11 cellular contexts compared by ENCODE assay signal in the genomic region with DNA sequence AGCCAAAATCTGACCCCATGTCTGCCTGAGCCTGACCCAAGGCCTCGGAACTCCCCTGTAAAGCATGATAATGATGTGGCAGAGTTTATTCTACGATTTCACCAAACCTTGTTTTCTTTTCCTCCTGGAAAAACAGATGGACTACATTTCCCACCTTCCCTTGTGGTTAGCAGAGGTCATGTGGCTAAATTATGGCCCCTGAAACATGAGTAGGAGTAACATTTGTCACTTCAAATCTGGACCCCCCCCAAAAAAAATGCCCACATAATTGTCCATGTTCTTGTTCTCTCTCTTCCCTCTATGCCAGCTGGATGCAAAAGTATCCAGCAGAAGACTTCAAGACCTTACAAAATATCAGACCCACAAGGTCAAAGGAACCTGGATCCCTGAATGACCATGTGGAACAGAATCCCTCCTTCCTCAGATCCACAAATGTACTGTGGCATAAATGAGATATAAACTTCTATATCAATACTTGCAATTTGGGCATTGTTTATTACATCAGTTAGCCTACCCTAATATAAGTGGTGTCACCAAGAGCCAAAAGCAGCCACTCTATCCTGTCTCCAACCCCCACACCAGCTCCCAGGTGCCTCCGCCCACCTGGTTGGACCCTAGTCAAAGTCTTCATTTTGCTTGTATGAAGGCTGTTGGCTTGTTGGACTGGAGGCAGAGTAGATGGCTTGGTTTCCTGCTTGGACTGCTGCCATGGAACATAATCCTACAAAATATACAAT. TPM values are rescaled to one million over a fixed set of nuclear protein-coding genes. Genes with fewer than 3 reads are reported as not detected.
DNase-seq lines count a peak whose midpoint lies in the region; ATAC-seq and TF ChIP-seq lines count a peak whose summit lies in the region.
"Had no signal": no experiment of that assay in that cellular context is flagged by ENCODE, and none has a peak within 500 bp of the region (broad histone marks: within the 10 kb centered on the region; RNA-seq: fewer than 3 reads in every experiment).

No MANE protein-coding gene starts in this region.

- H3K36me3 ChIP-seq in PC-3 (ENCODE audit: low read depth, low read length) = no peaks in the 10 kb centered on the region
- H3K36me3 ChIP-seq in upper lobe of left lung = no peaks in the 10 kb centered on the region
- H3K36me3 ChIP-seq: vagina had no signal

- no TSS peak for BruUV-seq in PC-3 (replicated peaks; lab: Mats Ljungman, UMichigan)

- peaks cover 30% of the 10 kb centered on the region for H3K4me1 ChIP-seq in PC-3 (ENCODE audit: insufficient read depth, low read length)
- H3K4me1 ChIP-seq in upper lobe of left lung = peaks cover 15 to 23% (median 19%) of the 10 kb centered on the region in 4 donors

- H3K4me1 Mint-ChIP-seq in activated naive CD8-positive, alpha-beta T cell treated with anti-CD3 and anti-CD28 coated beads, Interleukin-2, amount 10 ng/mL, durations not matched to agents 7 days and 5 days = peaks cover 18% of the 10 kb centered on the region
- H3K4me1 Mint-ChIP-seq in activated naive CD8-positive, alpha-beta T cell treated with anti-CD3 and anti-CD28 coated beads, Interleukin-2, amount 50 U/mL, for 24 hours = peaks cover 16% of the 10 kb centered on the region
- H3K4me1 Mint-ChIP-seq in glutamatergic neuron (ENCODE audit: low read depth, unreplicated experiment) (peaks cover 5% of the 10 kb centered on the region), endothelial cell (ENCODE audit: unreplicated experiment) (peaks cover 29% of the 10 kb centered on the region)

- H3K9me3 ChIP-seq in PC-3 (ENCODE audit: low read length) = no peaks in the 10 kb centered on the region
- H3K9me3 ChIP-seq in upper lobe of left lung = no peaks in the 10 kb centered on the region
- H3K9me3 ChIP-seq: vagina had no signal

- no peaks in the 10 kb centered on the region for H3F3A ChIP-seq in PC-3 (ENCODE audit: low read length, unreplicated experiment)

- H3K27ac ChIP-seq in PC-3 (ENCODE audit: low read length) (no peak overlapping the region), upper lobe of left lung (no peak overlapping the region)

- peaks cover 1% of the 10 kb centered on the region for H3K9me3 Mint-ChIP-seq in activated naive CD8-positive, alpha-beta T cell treated with anti-CD3 and anti-CD28 coated beads, Interleukin-2, amount 10 ng/mL, durations not matched to agents 7 days and 5 days
- H3K9me3 Mint-ChIP-seq in activated naive CD8-positive, alpha-beta T cell treated with anti-CD3 and anti-CD28 coated beads, Interleukin-2, amount 50 U/mL, for 24 hours = no peaks in the 10 kb centered on the region
- peaks cover 3% of the 10 kb centered on the region for H3K9me3 Mint-ChIP-seq in glutamatergic neuron (ENCODE audit: unreplicated experiment)
- H3K9me3 Mint-ChIP-seq in endothelial cell (ENCODE audit: unreplicated experiment) = no peaks in the 10 kb centered on the region

- H3K4me3 ChIP-seq in PC-3 (ENCODE audit: low read length) (peak overlapping the region; percentile 84), upper lobe of left lung (peak overlapping the region in 3 of 4 donors; percentile 52 to 80 (median 63))

- DNase-seq in activated naive CD8-positive, alpha-beta T cell treated with anti-CD3 and anti-CD28 coated beads, Interleukin-2, amount 10 ng/mL, durations not matched to agents 7 days and 5 days = no peak
- DNase-seq in activated naive CD8-positive, alpha-beta T cell treated with anti-CD3 and anti-CD28 coated beads, Interleukin-2, amount 50 U/mL, for 24 hours = no peak
- DNase-seq in PC-3 = peak; percentile 23
- DNase-seq in glutamatergic neuron = no peak
- no peak for DNase-seq in upper lobe of left lung
- DNase-seq in endothelial cell (ENCODE audit: low spot score) = no peak
- DNase-seq in hypothalamus (lab: John Stamatoyannopoulos, UW) = no peak
- DNase-seq: cerebellar nuclear complex had no signal

- POLR2A ChIA-PET in activated naive CD8-positive, alpha-beta T cell treated with anti-CD3 and anti-CD28 coated beads, Interleukin-2, amount 10 ng/mL, durations not matched to agents 7 days and 5 days (lab: Charles Lee) = interaction anchor here (0.6 to 1.1 kb wide), 2 partner anchors 36 to 41 kb away, joined by 3 read pairs; partner anchors contain the start of gene SOX12
- POLR2A ChIA-PET in PC-3 (lab: Charles Lee; ENCODE audit: unreplicated experiment) = no interaction called here

- intact Hi-C loops in PC-3 (cut with micrococcal nuclease) = no loop called here

- no peak for TF ChIP-seq POLR2A in upper lobe of left lung (IDR thresholded peaks at IDR 0.05)

- H4K20me1 ChIP-seq in PC-3 (ENCODE audit: low read length) = no peaks in the 10 kb centered on the region

- CTCF ChIA-PET in PC-3 (lab: Charles Lee) = no interaction called here

- H3K79me2 ChIP-seq in PC-3 (ENCODE audit: low read length) = peaks cover 12% of the 10 kb centered on the region

- peak overlapping the region; percentile 69; the same call in 1 of the 2 replicates for H3K9ac ChIP-seq in PC-3 (ENCODE audit: low read length)

- H3K9me2 ChIP-seq in PC-3 (replicated peaks; ENCODE audit: low read length) = no peaks in the 10 kb centered on the region

- 94 to 98% methylated on average over 3 of the region's 3 CpGs for WGBS in upper lobe of left lung, 2 donors

- TF ChIP-seq CTCF in PC-3 (conservative IDR thresholded peaks at IDR 0.05; ENCODE audit: low read depth, low read length) (no peak), glutamatergic neuron (IDR thresholded peaks at IDR 0.05; ENCODE audit: partially characterized antibody, unreplicated experiment) (no peak), upper lobe of left lung (IDR thresholded peaks at IDR 0.05) (no peak), endothelial cell (IDR thresholded peaks at IDR 0.05; ENCODE audit: unreplicated experiment) (no peak)

- TF ChIP-seq EP300 in upper lobe of left lung (IDR thresholded peaks at IDR 0.05) = no peak

- H3K4me2 ChIP-seq in PC-3 (ENCODE audit: low read length) = peak overlapping the region; percentile 84

- H3K27ac Mint-ChIP-seq in activated naive CD8-positive, alpha-beta T cell treated with anti-CD3 and anti-CD28 coated beads, Interleukin-2, amount 10 ng/mL, durations not matched to agents 7 days and 5 days = no peak overlapping the region
- H3K27ac Mint-ChIP-seq in activated naive CD8-positive, alpha-beta T cell treated with anti-CD3 and anti-CD28 coated beads, Interleukin-2, amount 50 U/mL, for 24 hours = no peak overlapping the region
- peak overlapping the region; percentile 85 for H3K27ac Mint-ChIP-seq in glutamatergic neuron (ENCODE audit: unreplicated experiment)
- H3K27ac Mint-ChIP-seq in endothelial cell (ENCODE audit: unreplicated experiment) = no peak overlapping the region

- H3K36me3 Mint-ChIP-seq in activated naive CD8-positive, alpha-beta T cell treated with anti-CD3 and anti-CD28 coated beads, Interleukin-2, amount 10 ng/mL, durations not matched to agents 7 days and 5 days = peaks cover 7% of the 10 kb centered on the region
- H3K36me3 Mint-ChIP-seq in activated naive CD8-positive, alpha-beta T cell treated with anti-CD3 and anti-CD28 coated beads, Interleukin-2, amount 50 U/mL, for 24 hours (ENCODE audit: low read depth) = no peaks in the 10 kb centered on the region
- no peaks in the 10 kb centered on the region for H3K36me3 Mint-ChIP-seq in glutamatergic neuron (ENCODE audit: unreplicated experiment)
- H3K36me3 Mint-ChIP-seq in endothelial cell (ENCODE audit: low read depth, unreplicated experiment) = peaks cover 5% of the 10 kb centered on the region

- peak overlapping the region; percentile 30 for H3K4me3 Mint-ChIP-seq in activated naive CD8-positive, alpha-beta T cell treated with anti-CD3 and anti-CD28 coated beads, Interleukin-2, amount 10 ng/mL, durations not matched to agents 7 days and 5 days
- H3K4me3 Mint-ChIP-seq in activated naive CD8-positive, alpha-beta T cell treated with anti-CD3 and anti-CD28 coated beads, Interleukin-2, amount 50 U/mL, for 24 hours = no peak overlapping the region
- no peak overlapping the region for H3K4me3 Mint-ChIP-seq in glutamatergic neuron (ENCODE audit: unreplicated experiment)
- H3K4me3 Mint-ChIP-seq in endothelial cell (ENCODE audit: unreplicated experiment) = no peak overlapping the region

- H3K27me3 Mint-ChIP-seq in activated naive CD8-positive, alpha-beta T cell treated with anti-CD3 and anti-CD28 coated beads, Interleukin-2, amount 10 ng/mL, durations not matched to agents 7 days and 5 days = no peaks in the 10 kb centered on the region
- H3K27me3 Mint-ChIP-seq in activated naive CD8-positive, alpha-beta T cell treated with anti-CD3 and anti-CD28 coated beads, Interleukin-2, amount 50 U/mL, for 24 hours = no peaks in the 10 kb centered on the region
- H3K27me3 Mint-ChIP-seq in glutamatergic neuron (ENCODE audit: unreplicated experiment) (no peaks in the 10 kb centered on the region), endothelial cell (ENCODE audit: unreplicated experiment) (no peaks in the 10 kb centered on the region)

- H2AFZ ChIP-seq in PC-3 (ENCODE audit: low read length) = peak overlapping the region; percentile 98

- H3K27me3 ChIP-seq in PC-3 (ENCODE audit: low read length) (no peaks in the 10 kb centered on the region), upper lobe of left lung (no peaks in the 10 kb centered on the region)
- H3K27me3 ChIP-seq: vagina had no signal

- ATAC-seq in activated naive CD8-positive, alpha-beta T cell treated with anti-CD3 and anti-CD28 coated beads, Interleukin-2, amount 10 ng/mL, durations not matched to agents 7 days and 5 days (ENCODE audit: low read depth) = no peak
- ATAC-seq in activated naive CD8-positive, alpha-beta T cell treated with anti-CD3 and anti-CD28 coated beads, Interleukin-2, amount 50 U/mL, for 24 hours = no peak
- no peak for ATAC-seq in PC-3
- ATAC-seq in upper lobe of left lung (ENCODE audit: low FRiP score in 2 of 2) = no peak
- no peak for ATAC-seq in HG03571 (IDR thresholded peaks at IDR 0.05; ENCODE audit: unreplicated experiment)

RNA-seq across cellular contexts. Expression of gene C20orf96, which starts 1.4 kb away (rescaled TPM):
- 10 to 100 TPM in 1 of 2 experiments, 1 to 10 TPM in 1; 9.6 to 11.7 TPM for total RNA-seq in activated naive CD8-positive, alpha-beta T cell treated with anti-CD3 and anti-CD28 coated beads, Interleukin-2, amount 10 ng/mL, durations not matched to agents 7 days and 5 days
- total RNA-seq in PC-3 (2014; rRNA removed) (3.4 and 5.0 TPM in 2 replicates), glutamatergic neuron (ENCODE audit: unreplicated experiment) (61.1 TPM), upper lobe of left lung (10 to 100 TPM in 3 of 6 donors, 1 to 10 TPM in 3; 3.0 to 31.4 (median 10.3) TPM), endothelial cell (ENCODE audit: unreplicated experiment) (27.5 TPM)

RNA-seq across cellular contexts. Expression of gene ZCCHC3, which starts 8.2 kb away (rescaled TPM):
- 10 to 100 TPM; 30.0 to 30.6 TPM for total RNA-seq in activated naive CD8-positive, alpha-beta T cell treated with anti-CD3 and anti-CD28 coated beads, Interleukin-2, amount 10 ng/mL, durations not matched to agents 7 days and 5 days
- total RNA-seq in PC-3 (2014; rRNA removed) (18.5 and 21.5 TPM in 2 replicates), glutamatergic neuron (ENCODE audit: unreplicated experiment) (15.3 TPM), upper lobe of left lung (10 to 100 TPM; 14.2 to 18.5 (median 17.3) TPM), endothelial cell (ENCODE audit: unreplicated experiment) (40.0 TPM)

RNA-seq across cellular contexts. Expression of gene DEFB132, which starts 31.6 kb away (rescaled TPM):
- total RNA-seq in activated naive CD8-positive, alpha-beta T cell treated with anti-CD3 and anti-CD28 coated beads, Interleukin-2, amount 10 ng/mL, durations not matched to agents 7 days and 5 days = not detected
- not detected in 2 replicates for total RNA-seq in PC-3 (2014; rRNA removed)
- total RNA-seq in glutamatergic neuron (ENCODE audit: unreplicated experiment) = not detected
- total RNA-seq in upper lobe of left lung = not detected
- not detected for total RNA-seq in endothelial cell (ENCODE audit: unreplicated experiment)
- total RNA-seq: T-helper 1 cell treated with Interleukin-12 subunit alpha and Interleukin-12 subunit beta and Interleukin-4 antibody, amounts not matched to agents 30 ng/mL and 1 ng/mL, for 36 hours; vagina had no signal

RNA-seq across cellular contexts. Expression of gene SOX12, which starts 36.2 kb away (rescaled TPM):
- 10 to 100 TPM; 10.1 to 10.6 TPM for total RNA-seq in activated naive CD8-positive, alpha-beta T cell treated with anti-CD3 and anti-CD28 coated beads, Interleukin-2, amount 10 ng/mL, durations not matched to agents 7 days and 5 days
- total RNA-seq in PC-3 (2014; rRNA removed) = 13.8 and 18.7 TPM in 2 replicates
- 67.0 TPM for total RNA-seq in glutamatergic neuron (ENCODE audit: unreplicated experiment)
- 10 to 100 TPM in 2 of 6 donors, 1 to 10 TPM in 4; 3.8 to 13.5 (median 7.6) TPM for total RNA-seq in upper lobe of left lung
- total RNA-seq in endothelial cell (ENCODE audit: unreplicated experiment) = 64.7 TPM

RNA-seq across cellular contexts. Expression of gene NRSN2, which starts 57.8 kb away (rescaled TPM):
- total RNA-seq in activated naive CD8-positive, alpha-beta T cell treated with anti-CD3 and anti-CD28 coated beads, Interleukin-2, amount 10 ng/mL, durations not matched to agents 7 days and 5 days = 1 to 10 TPM; 3.6 to 3.7 TPM
- 50.7 and 55.7 TPM in 2 replicates for total RNA-seq in PC-3 (2014; rRNA removed)
- 89.3 TPM for total RNA-seq in glutamatergic neuron (ENCODE audit: unreplicated experiment)
- total RNA-seq in upper lobe of left lung = 10 to 100 TPM; 13.6 to 30.8 (median 25.6) TPM
- 43.2 TPM for total RNA-seq in endothelial cell (ENCODE audit: unreplicated experiment)
